8 cellular contexts compared by ENCODE assay signal in genomic region chr12:48795550-48796455, GRCh38. TPM values are rescaled to one million over a fixed set of nuclear protein-coding genes. Genes with fewer than 3 reads are reported as not detected.
DNase-seq lines count a peak whose midpoint lies in the region; ATAC-seq and TF ChIP-seq lines count a peak whose summit lies in the region.

No MANE protein-coding gene starts in this region.

- peak; percentile 89 for DNase-seq in GM03348 (ENCODE audit: low spot score)
- DNase-seq in Kasumi-1 (lab: John Stamatoyannopoulos, UW): peak; percentile 61 to 79
- DNase-seq in Peyer's patch: peak; percentile 61 to 88 (median 81)
- peak; percentile 24 for DNase-seq in activated T-helper 9 cell treated with anti-CD3 and anti-CD28 coated beads, Interleukin-2, amount 50 U/mL, for 16 hours (ENCODE audit: low read depth)
- peak; percentile 68 for DNase-seq in fibroblast of the conjunctiva (ENCODE audit: low read depth)
- peak; percentile 84 for DNase-seq in neuronal stem cell (ENCODE audit: low spot score)
- peak; percentile 77 to 81 for DNase-seq in uterus

- no peak overlapping the region for H3K23ac ChIP-seq in neuronal stem cell (ENCODE audit: low read depth, low read length, poor library complexity)

- ATAC-seq in HG03520 (IDR thresholded peaks at IDR 0.05; ENCODE audit: unreplicated experiment): no peak

- no peak overlapping the region for H3K18ac ChIP-seq in neuronal stem cell (ENCODE audit: low read length)

- peak overlapping the region; percentile 13 for H3K4me2 ChIP-seq in neuronal stem cell (ENCODE audit: insufficient read depth, low read length, poor library complexity, severe bottlenecking)

- H2AFZ ChIP-seq in neuronal stem cell (ENCODE audit: low read length): peak overlapping the region; percentile 77

- H3K9me3 ChIP-seq in Peyer's patch (no peaks in the 10 kb centered on the region), neuronal stem cell (replicated peaks in 1 of 2; ENCODE audit: control insufficient read depth in 2 of 2, insufficient read depth in 1 of 2, low read depth in 1 of 2, low read length in 2 of 2) (no peaks in the 10 kb centered on the region), uterus (no peaks in the 10 kb centered on the region)

- no peak overlapping the region for H4K91ac ChIP-seq in neuronal stem cell (ENCODE audit: low read depth, low read length, poor library complexity)

- WGBS in neuronal stem cell (ENCODE audit: extremely low coverage in 2 of 2, insufficient read length in 2 of 2, insufficient replicate concordance in 1 of 2), 2 donors: no CpG with 5 or more reads among the region's 12 CpGs

- H3K79me1 ChIP-seq in neuronal stem cell (ENCODE audit: low read depth, low read length): no peaks in the 10 kb centered on the region

- intact Hi-C loops in uterus (cut with DNase I; ENCODE audit: low total_unique reads): loop anchor here (5.0 kb wide), 1 partner anchor 44 kb away; no protein-coding TSS in a partner anchor

- no peak overlapping the region for H2BK12ac ChIP-seq in neuronal stem cell (ENCODE audit: low read length)

- no peak overlapping the region for H2BK15ac ChIP-seq in neuronal stem cell (ENCODE audit: low read length)

- TF ChIP-seq CTCF in Peyer's patch (IDR thresholded peaks at IDR 0.05) (peak; percentile 86 to 99 (median 98)), uterus (IDR thresholded peaks at IDR 0.05) (peak; percentile 93 to 99 (median 96))

- no peak overlapping the region for H3K4me3 ChIP-seq in Peyer's patch
- no peak overlapping the region for H3K4me3 ChIP-seq in neuronal stem cell (ENCODE audit: low read length in 2 of 2)
- H3K4me3 ChIP-seq in uterus: no peak overlapping the region

- H3K9ac ChIP-seq in neuronal stem cell (ENCODE audit: low read depth, low read length, poor library complexity): no peak overlapping the region

- peak; percentile 10 to 49 for TF ChIP-seq POLR2A in Peyer's patch (IDR thresholded peaks at IDR 0.05)
- TF ChIP-seq POLR2A in uterus (IDR thresholded peaks at IDR 0.05): no peak

- H3K4me1 ChIP-seq in Peyer's patch: peaks cover 0 to 12% (median 0%) of the 10 kb centered on the region in 4 donors
- H3K4me1 ChIP-seq in neuronal stem cell (ENCODE audit: control insufficient read depth in 2 of 2, insufficient read depth in 1 of 2, low read depth in 1 of 2, low read length in 2 of 2): no peaks in the 10 kb centered on the region
- no peaks in the 10 kb centered on the region for H3K4me1 ChIP-seq in uterus

- no peak overlapping the region for H2BK120ac ChIP-seq in neuronal stem cell (ENCODE audit: low read depth, low read length)

- H3K14ac ChIP-seq in neuronal stem cell (ENCODE audit: low read length): no peak overlapping the region

- H3K4ac ChIP-seq in neuronal stem cell (ENCODE audit: low read length): no peak overlapping the region

- no peak overlapping the region for H4K8ac ChIP-seq in neuronal stem cell (ENCODE audit: low read depth, low read length)

- peak overlapping the region in 3 of 4 donors; percentile 40 to 86 (median 62) for H3K27ac ChIP-seq in Peyer's patch
- no peak overlapping the region for H3K27ac ChIP-seq in neuronal stem cell (replicated peaks; ENCODE audit: low read length)
- H3K27ac ChIP-seq in uterus: no peak overlapping the region

- H3K36me3 ChIP-seq in Peyer's patch (no peaks in the 10 kb centered on the region), neuronal stem cell (replicated peaks in 1 of 2; ENCODE audit: control insufficient read depth in 2 of 2, insufficient read depth in 2 of 2, low read length in 2 of 2) (no peaks in the 10 kb centered on the region), uterus (no peaks in the 10 kb centered on the region)

- no peak overlapping the region for H2BK5ac ChIP-seq in neuronal stem cell (ENCODE audit: low read length)

- H3K27me3 ChIP-seq in Peyer's patch (no peaks in the 10 kb centered on the region), neuronal stem cell (ENCODE audit: control insufficient read depth in 3 of 3, insufficient read depth in 3 of 3, low read depth in 1 of 3, low read length in 3 of 3) (peaks cover 0 to 4% (median 0%) of the 10 kb centered on the region in 3 experiments), uterus (no peaks in the 10 kb centered on the region)

- H2AK5ac ChIP-seq in neuronal stem cell (ENCODE audit: low read depth, low read length): no peak overlapping the region

RNA-seq across cellular contexts. Expression of gene ADCY6, which starts 6.9 kb away (rescaled TPM):
- total RNA-seq in Peyer's patch: 100 to 1,000 TPM in 3 of 4 donors, 10 to 100 TPM in 1; 71.3 to 175 (median 129) TPM
- 34.7 TPM for polyA plus RNA-seq in neuronal stem cell (2013, experiment 1 of 2)
- polyA plus RNA-seq in neuronal stem cell (2013, experiment 2 of 2): 37.2 TPM
- 10 to 100 TPM; 10.6 to 75.8 (median 55.0) TPM for total RNA-seq in uterus

RNA-seq across cellular contexts. Expression of gene CACNB3, which starts 22.5 kb away (rescaled TPM):
- total RNA-seq in Peyer's patch (10 to 100 TPM; 10.2 to 47.0 (median 35.6) TPM), uterus (10 to 100 TPM in 2 of 4 donors, 1 to 10 TPM in 2; 5.9 to 62.2 (median 22.7) TPM)
- 37.0 TPM for polyA plus RNA-seq in neuronal stem cell (2013, experiment 1 of 2)
- polyA plus RNA-seq in neuronal stem cell (2013, experiment 2 of 2): 35.1 TPM

RNA-seq across cellular contexts. Expression of gene DDX23, which starts 56.2 kb away (rescaled TPM):
- total RNA-seq in Peyer's patch (100 to 1,000 TPM in 2 of 4 donors, 10 to 100 TPM in 2; 68.0 to 143 (median 104) TPM), uterus (100 to 1,000 TPM in 1 of 4 donors, 10 to 100 TPM in 3; 43.8 to 238 (median 81.8) TPM)
- polyA plus RNA-seq in neuronal stem cell (2013, experiment 1 of 2): 60.8 TPM
- 59.3 TPM for polyA plus RNA-seq in neuronal stem cell (2013, experiment 2 of 2)

Comparison
In these comparisons a context has a peak if more than half of its experiments do, and no peak if none do; other contexts are left out.
1. DNase-seq: peak in every context shown above with its lines; median percentile 89 in GM03348; 84 in neuronal stem cell; 81 in Peyer's patch; 79 in uterus; 70 in Kasumi-1; 68 in fibroblast of the conjunctiva; 24 in activated T-helper 9 cell treated with anti-CD3 and anti-CD28 coated beads, Interleukin-2, amount 50 U/mL, for 16 hours.
2. H3K27ac ChIP-seq: peak in Peyer's patch (3 of 4); none in neuronal stem cell (single experiment) and uterus (0 of 2).
3. POLR2A ChIP-seq: peak in Peyer's patch (2 of 2); none in uterus (0 of 2).